9 cellular contexts compared by ENCODE assay signal in genomic region chr20:45339084-45339483, GRCh38. TPM values are rescaled to one million over a fixed set of nuclear protein-coding genes. Genes with fewer than 3 reads are reported as not detected.
DNase-seq lines count a peak whose midpoint lies in the region; ATAC-seq and TF ChIP-seq lines count a peak whose summit lies in the region.
"Had no signal": no experiment of that assay in that cellular context is flagged by ENCODE, and none has a peak within 500 bp of the region (broad histone marks: within the 10 kb centered on the region; RNA-seq: fewer than 3 reads in every experiment).

No MANE protein-coding gene starts in this region.

- H3K9me3 ChIP-seq in ascending aorta (no peaks in the 10 kb centered on the region), right lobe of liver (no peaks in the 10 kb centered on the region), tibial nerve (no peaks in the 10 kb centered on the region)

- intact Hi-C loops in ascending aorta (cut with DNase I) (loop anchor here (5.0 kb wide), 1 partner anchor 438 kb away; no protein-coding TSS in a partner anchor), right lobe of liver (cut with DNase I) (no loop called here)

- TF ChIP-seq CTCF in ascending aorta (IDR thresholded peaks at IDR 0.05) (no peak), right lobe of liver (IDR thresholded peaks at IDR 0.05) (no peak), tibial nerve (IDR thresholded peaks at IDR 0.05) (no peak)

- in situ Hi-C loops in ACHN (cut with HindIII; ENCODE audit: low pct_ligation_motif_present, low pct_unique_long_range_greater_than_20kb, low sequenced_read_pairs), result no loop called here

- H3K27me3 ChIP-seq in ascending aorta (no peaks in the 10 kb centered on the region), right lobe of liver (no peaks in the 10 kb centered on the region), tibial nerve (no peaks in the 10 kb centered on the region)

- DNase-seq in ascending aorta (ENCODE audit: low spot score in 2 of 2) (no peak), right lobe of liver (no peak), tibial nerve (ENCODE audit: low spot score in 2 of 2) (no peak), ACHN (no peak), NCI-H524 (lab: John Stamatoyannopoulos, UW) (no peak)
- DNase-seq: EL had no signal

- no peak overlapping the region for H3K4me3 ChIP-seq in ascending aorta
- no peak overlapping the region for H3K4me3 ChIP-seq in right lobe of liver
- no peak overlapping the region for H3K4me3 ChIP-seq in tibial nerve

- TF ChIP-seq POLR2A in right lobe of liver (IDR thresholded peaks at IDR 0.05), result no peak
- TF ChIP-seq POLR2A in tibial nerve (IDR thresholded peaks at IDR 0.05), result no peak

- no peak for ATAC-seq in right lobe of liver
- ATAC-seq in GM18502 (IDR thresholded peaks at IDR 0.05; ENCODE audit: poor library complexity, unreplicated experiment), result no peak
- ATAC-seq: natural killer cell treated with Interleukin-12 subunit alpha and Interleukin-12 subunit beta and Interleukin-15 and Interleukin-18, amount 100 ng/mL, for 72 hours had no signal

- H3K4me1 ChIP-seq in ascending aorta (peaks cover 40 to 76% of the 10 kb centered on the region in 2 donors), right lobe of liver (peaks cover 0 to 70% (median 32%) of the 10 kb centered on the region in 4 donors), tibial nerve (peaks cover 0 to 92% (median 81%) of the 10 kb centered on the region in 4 donors)

- 40% methylated on average over 5 of the region's 6 CpGs for WGBS in right lobe of liver (ENCODE audit: insufficient coverage, low coverage, low lambda C conversion rate, missing lambda C conversion rate)
- whole genome bisulfite sequencing in tibial nerve, 2 donors, result 68% methylated on average over 5 to 6 of the region's 6 CpGs

- no peak for TF ChIP-seq EP300 in tibial nerve (IDR thresholded peaks at IDR 0.05)

- H3K36me3 ChIP-seq in ascending aorta (peaks cover 11 to 16% of the 10 kb centered on the region in 2 donors), right lobe of liver (peaks cover 0 to 28% (median 13%) of the 10 kb centered on the region in 4 donors), tibial nerve (peaks cover 0 to 12% (median 0%) of the 10 kb centered on the region in 3 donors)

- peak overlapping the region; percentile 89 to 93 for H3K27ac ChIP-seq in ascending aorta
- peak overlapping the region; percentile 91 to 99 (median 97) for H3K27ac ChIP-seq in right lobe of liver
- H3K27ac ChIP-seq in tibial nerve, result peak overlapping the region; percentile 64 to 98 (median 90)

RNA-seq across cellular contexts. Expression of gene SDC4, which starts 9.1 kb away (rescaled TPM):
- total RNA-seq in ascending aorta (63.8 TPM), right lobe of liver (100 to 1,000 TPM in 4 of 6 experiments, 10 to 100 TPM in 2; 84.3 to 373 (median 116) TPM), tibial nerve (10 to 100 TPM; 41.2 to 72.5 (median 63.4) TPM)

RNA-seq across cellular contexts. Expression of gene SYS1, which starts 23.9 kb away (rescaled TPM):
- total RNA-seq in ascending aorta, result 27.4 TPM
- total RNA-seq in right lobe of liver, result 10 to 100 TPM; 16.6 to 26.2 (median 20.8) TPM
- 10 to 100 TPM; 19.2 to 35.6 (median 25.2) TPM for total RNA-seq in tibial nerve

RNA-seq across cellular contexts. Expression of gene MATN4, which starts 31.0 kb away (rescaled TPM):
- 0.21 TPM for total RNA-seq in ascending aorta
- not detected for total RNA-seq in right lobe of liver
- total RNA-seq in tibial nerve, result not detected
- total RNA-seq: fibroblast of villous mesenchyme had no signal

RNA-seq across cellular contexts. Expression of gene RBPJL, which starts 32.4 kb away (rescaled TPM):
- total RNA-seq in ascending aorta (not detected), right lobe of liver (not detected), tibial nerve (under 1 TPM in 1 of 4 donors, not detected in 3; 0.44 TPM)
- total RNA-seq: fibroblast of villous mesenchyme; natural killer cell treated with Interleukin-12 subunit alpha and Interleukin-12 subunit beta and Interleukin-15 and Interleukin-18, amount 100 ng/mL, for 72 hours had no signal

RNA-seq across cellular contexts. Expression of gene TP53TG5, which starts 39.0 kb away (rescaled TPM):
- total RNA-seq in ascending aorta (not detected), right lobe of liver (not detected), tibial nerve (not detected)
- total RNA-seq: fibroblast of villous mesenchyme; natural killer cell treated with Interleukin-12 subunit alpha and Interleukin-12 subunit beta and Interleukin-15 and Interleukin-18, amount 100 ng/mL, for 72 hours had no signal
